ENCODE assay signal across 8 cellular contexts in the genomic region with DNA sequence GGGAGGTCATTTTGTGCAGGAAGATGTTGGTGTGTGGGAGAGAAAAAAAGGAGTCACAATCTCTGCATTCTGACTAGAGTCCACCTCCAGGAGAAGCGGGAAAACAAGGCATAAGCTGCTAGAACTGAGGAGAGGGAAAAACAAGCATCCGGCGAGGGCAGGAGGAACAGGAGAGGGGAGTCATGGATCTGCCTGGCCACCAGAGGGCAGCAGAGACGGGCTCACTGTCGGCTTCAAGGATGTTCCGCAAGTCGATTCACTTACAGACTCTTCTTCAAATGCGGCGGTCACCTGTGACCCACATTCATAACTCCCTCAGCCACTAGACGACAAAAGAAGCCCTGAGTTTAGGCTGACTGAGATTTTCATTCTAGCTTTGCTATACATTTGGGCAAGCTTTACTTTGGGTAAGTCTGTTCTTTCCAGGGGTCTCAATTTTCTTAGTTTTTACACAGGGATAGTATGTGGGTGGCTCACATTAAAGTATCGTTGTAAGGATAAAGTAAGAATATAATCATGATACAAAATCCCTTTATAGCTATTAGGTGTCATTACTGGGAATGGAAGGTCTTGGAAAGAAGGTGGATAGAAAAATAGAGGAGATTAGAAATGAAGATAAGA. TPM values are rescaled to one million over a fixed set of nuclear protein-coding genes. Genes with fewer than 3 reads are reported as not detected.
DNase-seq lines count a peak whose midpoint lies in the region; ATAC-seq and TF ChIP-seq lines count a peak whose summit lies in the region.

No MANE protein-coding gene starts in this region.

- no peak for TF ChIP-seq POLR2A in gastroesophageal sphincter (IDR thresholded peaks at IDR 0.05)

- H3K79me2 ChIP-seq in osteoblast (ENCODE audit: insufficient read depth, low read length), result no peaks in the 10 kb centered on the region

- peak; percentile 72 for DNase-seq in ELR (ENCODE audit: low read depth)
- DNase-seq in LNCaP clone FGC (ENCODE audit: low read depth), result peak; percentile 63
- DNase-seq in SJSA1 (ENCODE audit: low read depth in 1 of 2, low spot score in 2 of 2), result peak; percentile 53 to 69
- DNase-seq in activated gamma-delta T cell (lab: John Stamatoyannopoulos, UW), result peak; percentile 34
- peak; percentile 78 for DNase-seq in osteoblast (ENCODE audit: insufficient read length, low spot score, missing footprints)
- peak; percentile 23 for DNase-seq in thoracic aorta (ENCODE audit: low spot score)
- no peak for DNase-seq in mesenteric fat pad (ENCODE audit: low spot score)

- no peak overlapping the region for H2AFZ ChIP-seq in osteoblast (ENCODE audit: low read length)

- H3K4me1 ChIP-seq in SJSA1 (replicated peaks) (peaks cover 6% of the 10 kb centered on the region; the same call in 1 of the 2 replicates), gastroesophageal sphincter (peaks cover 0 to 5% (median 3%) of the 10 kb centered on the region in 3 donors), osteoblast (ENCODE audit: insufficient read depth, low read length) (no peaks in the 10 kb centered on the region), thoracic aorta (ENCODE audit: control insufficient read depth in 1 of 2, low read depth in 2 of 2) (peaks cover 0 to 2% of the 10 kb centered on the region in 2 donors)

- H3K4me3 ChIP-seq in LNCaP clone FGC (ENCODE audit: low read depth, low read length) (no peak overlapping the region), SJSA1 (no peak overlapping the region), gastroesophageal sphincter (no peak overlapping the region), osteoblast (ENCODE audit: insufficient read depth, low read length) (no peak overlapping the region), thoracic aorta (no peak overlapping the region)

- no peak for TF ChIP-seq EP300 in gastroesophageal sphincter (IDR thresholded peaks at IDR 0.05)

- TF ChIP-seq CTCF in LNCaP clone FGC (IDR thresholded peaks at IDR 0.05; ENCODE audit: control insufficient read depth, extremely low read depth, insufficient read depth) (peak; percentile 95), gastroesophageal sphincter (IDR thresholded peaks at IDR 0.05) (peak; percentile 80 to 96 (median 91)), osteoblast (IDR thresholded peaks at IDR 0.05; ENCODE audit: extremely low read depth, low read depth, low read length) (peak; percentile 94), thoracic aorta (IDR thresholded peaks at IDR 0.05) (peak; percentile 93)

- H3K9me3 ChIP-seq in SJSA1 (replicated peaks) (no peaks in the 10 kb centered on the region), gastroesophageal sphincter (no peaks in the 10 kb centered on the region), osteoblast (ENCODE audit: low read depth, low read length) (no peaks in the 10 kb centered on the region), thoracic aorta (no peaks in the 10 kb centered on the region)

- H3K27ac ChIP-seq in SJSA1 (no peak overlapping the region), gastroesophageal sphincter (no peak overlapping the region), osteoblast (ENCODE audit: low read depth, low read length) (no peak overlapping the region), thoracic aorta (no peak overlapping the region)

- no peaks in the 10 kb centered on the region for H4K20me1 ChIP-seq in osteoblast (ENCODE audit: insufficient read depth, low read length)

- peak; percentile 65 for ATAC-seq in gastroesophageal sphincter
- ATAC-seq in thoracic aorta (ENCODE audit: insufficient number of reproducible peaks, low FRiP score, low read depth), result no peak

- H3K4me2 ChIP-seq in osteoblast (ENCODE audit: insufficient read depth, low read length), result no peak overlapping the region

- 9% methylated on average over 11 of the region's 11 CpGs for WGBS in gastroesophageal sphincter (ENCODE audit: low coverage in 1 of 2), 2 donors

- no peaks in the 10 kb centered on the region for H3K36me3 ChIP-seq in SJSA1
- H3K36me3 ChIP-seq in gastroesophageal sphincter, result no peaks in the 10 kb centered on the region
- no peaks in the 10 kb centered on the region for H3K36me3 ChIP-seq in osteoblast (ENCODE audit: insufficient read depth, low read length)
- H3K36me3 ChIP-seq in thoracic aorta, result no peaks in the 10 kb centered on the region

- H3K27me3 ChIP-seq in SJSA1 (replicated peaks) (peaks cover 56% of the 10 kb centered on the region), gastroesophageal sphincter (peaks cover 78% of the 10 kb centered on the region), osteoblast (ENCODE audit: insufficient read depth, low read length) (peaks cover 43% of the 10 kb centered on the region), thoracic aorta (replicated peaks; ENCODE audit: insufficient read depth) (peaks cover 4% of the 10 kb centered on the region)

RNA-seq across cellular contexts. Expression of gene BTNL2, which starts 6.6 kb away (rescaled TPM):
- not detected in 2 replicates for total RNA-seq in SJSA1 (2014; rRNA removed; shearing (Covaris generic))
- total RNA-seq in gastroesophageal sphincter (not detected), osteoblast (not detected in 2 replicates), thoracic aorta (not detected), mesenteric fat pad (not detected)

RNA-seq across cellular contexts. Expression of gene HLA-DRA, which starts 26.1 kb away (rescaled TPM):
- not detected in 2 replicates for total RNA-seq in SJSA1 (2014; rRNA removed; shearing (Covaris generic))
- 100 to 1,000 TPM in 2 of 4 donors, 10 to 100 TPM in 2; 43.6 to 285 (median 108) TPM for total RNA-seq in gastroesophageal sphincter
- total RNA-seq in osteoblast, result 5.8 and 50.7 TPM in 2 replicates
- total RNA-seq in thoracic aorta, result 100 to 1,000 TPM; 244 to 342 TPM
- 174 TPM for total RNA-seq in mesenteric fat pad

RNA-seq across cellular contexts. Expression of gene TSBP1, which starts 41.8 kb away (rescaled TPM):
- total RNA-seq in SJSA1 (2014; rRNA removed; shearing (Covaris generic)), result not detected in 2 replicates
- not detected for total RNA-seq in gastroesophageal sphincter
- not detected in 2 replicates for total RNA-seq in osteoblast
- total RNA-seq in thoracic aorta, result not detected
- total RNA-seq in mesenteric fat pad, result not detected
